In genomic region chr2:233416199-233416598, GRCh38 we compare ENCODE assay signal across 17 cellular contexts.
DNase-seq lines count a peak whose midpoint lies in the region; ATAC-seq, FAIRE-seq and TF ChIP-seq lines count a peak whose summit lies in the region.
"Had no signal": no experiment of that assay in that cellular context is flagged by ENCODE, and none has a peak within 500 bp of the region (broad histone marks: within the 10 kb centered on the region; RNA-seq: fewer than 3 reads in every experiment).

No MANE protein-coding gene starts in this region.

- H3K9me3 Mint-ChIP-seq in activated CD4-positive, alpha-beta T cell treated with anti-CD3 and anti-CD28 coated beads for 36 hours (ENCODE audit: low read depth), result peaks cover 17% of the 10 kb centered on the region
- H3K9me3 Mint-ChIP-seq: central memory CD8-positive, alpha-beta T cell had no signal

- H3K9ac ChIP-seq in GM12878 (ENCODE audit: control insufficient read depth, insufficient read depth, low read length) (no peak overlapping the region), skeletal muscle tissue (ENCODE audit: low read depth in 1 of 3, low read length in 3 of 3) (no peak overlapping the region)

- TF ChIP-seq EP300 in GM12878 (IDR thresholded peaks at IDR 0.05; ENCODE audit: borderline replicate concordance in 1 of 2, control insufficient read depth in 1 of 2, low read depth in 2 of 2, low read length in 2 of 2), result no peak

- intact Hi-C loops in activated CD4-positive, alpha-beta T cell treated with anti-CD3 and anti-CD28 coated beads for 36 hours (cut with DNase I, micrococcal nuclease), result loop anchor here in 1 of 2 experiments (2.0 to 10.0 kb wide), 4 partner anchors 65 to 879 kb away; partner anchors contain the start of gene HJURP
- intact Hi-C loops in GM12878 (cut with micrococcal nuclease; ENCODE audit: unreplicated experiment), result no loop called here

- H3K27ac ChIP-seq in GM12878 (ENCODE audit: control insufficient read depth, insufficient read depth) (no peak overlapping the region), skeletal muscle tissue (ENCODE audit: low read depth, low read length) (peak overlapping the region; percentile 97)
- H3K27ac ChIP-seq: uterus had no signal

- H3K36me3 Mint-ChIP-seq in activated CD4-positive, alpha-beta T cell treated with anti-CD3 and anti-CD28 coated beads for 36 hours (ENCODE audit: low read depth), result peaks cover 34% of the 10 kb centered on the region

- no peak for DNase-seq in activated CD4-positive, alpha-beta T cell treated with anti-CD3 and anti-CD28 coated beads for 36 hours
- DNase-seq in activated CD4-positive, alpha-beta T cell treated with anti-CD3 and anti-CD28 coated beads, Interleukin-2, amount 50 U/mL, for 1 hour, result no peak
- peak; percentile 14 for DNase-seq in NAMALWA (ENCODE audit: low spot score)
- no peak for DNase-seq in GM12878 (ENCODE audit: low read depth, low spot score)
- DNase-seq in NCI-H2029 treated with DMSO at 0.1 percent for 48 hours (lab: John Stamatoyannopoulos, UW), result no peak
- DNase-seq: erythroblast, heart right ventricle, NCI-H2081 treated with DMSO at 0.1 percent for 48 hours, SHP77, uterus had no signal

- TF ChIP-seq POLR2A in GM12878 (IDR thresholded peaks at IDR 0.05; ENCODE audit: low read depth, low read length), result no peak

- H3K27me3 Mint-ChIP-seq in activated CD4-positive, alpha-beta T cell treated with anti-CD3 and anti-CD28 coated beads for 36 hours, result no peaks in the 10 kb centered on the region
- H3K27me3 Mint-ChIP-seq: central memory CD8-positive, alpha-beta T cell had no signal

- POLR2A ChIA-PET in activated CD4-positive, alpha-beta T cell treated with anti-CD3 and anti-CD28 coated beads for 36 hours (lab: Charles Lee), result no interaction called here
- POLR2A ChIA-PET in GM12878 (lab: Charles Lee), result interaction anchor here (0.6 to 0.9 kb wide), 2 partner anchors 9 to 60 kb away, joined by 3 read pairs; no protein-coding TSS in a partner anchor

- TF ChIP-seq RAD21 in GM12878 (IDR thresholded peaks at IDR 0.05; ENCODE audit: insufficient read depth, low read depth, low read length), result no peak

- H3K27me3 ChIP-seq in GM12878 (replicated peaks in 1 of 2; ENCODE audit: control insufficient read depth in 2 of 2, insufficient read depth in 2 of 2, low read length in 1 of 2) (no peaks in the 10 kb centered on the region), skeletal muscle tissue (ENCODE audit: control insufficient read depth in 3 of 3, insufficient read depth in 3 of 3, low read length in 3 of 3) (no peaks in the 10 kb centered on the region)
- H3K27me3 ChIP-seq: heart right ventricle, uterus had no signal

- RAD21 ChIA-PET in GM12878 (lab: Charles Lee; ENCODE audit: unreplicated experiment), result interaction anchor here (1.0 to 2.0 kb wide), 3 partner anchors 11 to 27 kb away, joined by 3 to 8 read pairs (median 5); no protein-coding TSS in a partner anchor

- no peak for TF ChIP-seq CTCF in GM12878 (IDR thresholded peaks at IDR 0.05 in 2 of 3, conservative IDR thresholded peaks at IDR 0.05 in 1 of 3; ENCODE audit: control insufficient read depth in 2 of 3, extremely low read depth in 1 of 3, insufficient read depth in 1 of 3, low read depth in 3 of 3, low read length in 3 of 3)

- peaks cover 52% of the 10 kb centered on the region for H3K4me1 ChIP-seq in GM12878 (ENCODE audit: control insufficient read depth, insufficient read depth, low read length)
- peaks cover 44 to 62% (median 60%) of the 10 kb centered on the region in 3 donors for H3K4me1 ChIP-seq in skeletal muscle tissue (ENCODE audit: control insufficient read depth in 3 of 3, insufficient read depth in 3 of 3, low read length in 3 of 3)

- no peak for FAIRE-seq in GM12878 (lab: Jason Lieb, UNC)
- FAIRE-seq: A204.1, HTR-8/SVneo had no signal

- H3K36me3 ChIP-seq in GM12878 (ENCODE audit: control insufficient read depth in 2 of 2, insufficient read depth in 2 of 2, low read length in 1 of 2) (0 out of 4 replicates have a peak, but pooled peaks cover 0 to 3% of the 10 kb centered on the region in 2 experiments), skeletal muscle tissue (ENCODE audit: control insufficient read depth in 3 of 3, insufficient read depth in 3 of 3, low read length in 3 of 3) (peaks cover 0 to 6% (median 2%) of the 10 kb centered on the region in 3 donors)
- H3K36me3 ChIP-seq: uterus had no signal

- H3K4me1 Mint-ChIP-seq in activated CD4-positive, alpha-beta T cell treated with anti-CD3 and anti-CD28 coated beads for 36 hours, result peaks cover 89% of the 10 kb centered on the region

- CTCF ChIA-PET in activated CD4-positive, alpha-beta T cell treated with anti-CD3 and anti-CD28 coated beads for 36 hours (lab: Charles Lee), result interaction anchor here (0.7 to 10.4 kb wide), 5 partner anchors 9 to 31 kb away, joined by 3 to 102 read pairs (median 10); no protein-coding TSS in a partner anchor
- CTCF ChIA-PET in GM12878 (lab: Yijun Ruan, JAX), result interaction anchor here (0.8 to 15.3 kb wide), 5 partner anchors 12 to 363 kb away, joined by 3 to 135 read pairs (median 6); no protein-coding TSS in a partner anchor

- H3K4me3 ChIP-seq in GM12878 (no peak overlapping the region), skeletal muscle tissue (ENCODE audit: low read length in 3 of 3) (no peak overlapping the region)
- H3K4me3 ChIP-seq: GM23338, heart right ventricle, uterus had no signal

- H3K4me3 Mint-ChIP-seq in activated CD4-positive, alpha-beta T cell treated with anti-CD3 and anti-CD28 coated beads for 36 hours, result no peak overlapping the region
- H3K4me3 Mint-ChIP-seq: central memory CD8-positive, alpha-beta T cell; GM23338 had no signal

- ATAC-seq in activated CD4-positive, alpha-beta T cell treated with anti-CD3 and anti-CD28 coated beads for 36 hours, result no peak
- ATAC-seq in GM12878, result no peak
- no peak for ATAC-seq in GM18861 (IDR thresholded peaks at IDR 0.05; ENCODE audit: unreplicated experiment)
- no peak for ATAC-seq in GM18502 (IDR thresholded peaks at IDR 0.05; ENCODE audit: poor library complexity, unreplicated experiment)
- ATAC-seq: heart right ventricle had no signal

- H4K20me1 ChIP-seq in GM12878 (ENCODE audit: control insufficient read depth, insufficient read depth), result no peaks in the 10 kb centered on the region

- peaks cover 2% of the 10 kb centered on the region for H3K9me3 ChIP-seq in GM12878 (replicated peaks; ENCODE audit: control insufficient read depth, insufficient read depth, low read length)
- peaks cover 0 to under 1% (median 0%) of the 10 kb centered on the region in 3 donors for H3K9me3 ChIP-seq in skeletal muscle tissue (ENCODE audit: control insufficient read depth in 3 of 3, low read length in 3 of 3)

- H3K79me2 ChIP-seq in GM12878 (ENCODE audit: control insufficient read depth, insufficient read depth, low read length), result peaks cover 28% of the 10 kb centered on the region

- no TSS peak for BruUV-seq in GM12878 (replicated peaks; lab: Mats Ljungman, UMichigan)

- WGBS in GM12878 (ENCODE audit: insufficient coverage, insufficient replicate concordance, low lambda C conversion rate, missing lambda C conversion rate), result 44% methylated on average over 3 of the region's 3 CpGs

- no peak overlapping the region; the same call in 1 of the 2 replicates for H3K4me2 ChIP-seq in GM12878 (ENCODE audit: control insufficient read depth, insufficient read depth)
- H3K4me2 ChIP-seq: GM23338 had no signal

- SMC1A ChIA-PET in GM12878 (lab: Charles Lee; ENCODE audit: uncharacterized antibody, unreplicated experiment), result interaction anchor here (1.4 to 6.7 kb wide), 4 partner anchors 10 to 27 kb away, joined by 3 to 66 read pairs (median 6); no protein-coding TSS in a partner anchor

- no peak overlapping the region for H2AFZ ChIP-seq in GM12878 (ENCODE audit: control insufficient read depth, low read depth, low read length)
- H2AFZ ChIP-seq: GM23338 had no signal

- peak overlapping the region; percentile 95 for H3K27ac Mint-ChIP-seq in activated CD4-positive, alpha-beta T cell treated with anti-CD3 and anti-CD28 coated beads for 36 hours
- H3K27ac Mint-ChIP-seq: GM23338 had no signal

- in situ Hi-C loops in GM12878 (cut with MboI), result no loop called here

TF ChIP-seq in GM12878, 131 proteins besides CTCF, POLR2A, EP300 and RAD21 (continues in another document):
- TF ChIP-seq RUNX3 (IDR thresholded peaks at IDR 0.05; ENCODE audit: low read length) (peak; percentile 49), E2F8 (IDR thresholded peaks at IDR 0.05; ENCODE audit: low read depth, partially characterized antibody) (no peak), FOS (IDR thresholded peaks at IDR 0.05; ENCODE audit: borderline replicate concordance, extremely low read depth, insufficient read length) (no peak)
